Comparison of ENCODE assay signal across 23 cellular contexts in the genomic region with DNA sequence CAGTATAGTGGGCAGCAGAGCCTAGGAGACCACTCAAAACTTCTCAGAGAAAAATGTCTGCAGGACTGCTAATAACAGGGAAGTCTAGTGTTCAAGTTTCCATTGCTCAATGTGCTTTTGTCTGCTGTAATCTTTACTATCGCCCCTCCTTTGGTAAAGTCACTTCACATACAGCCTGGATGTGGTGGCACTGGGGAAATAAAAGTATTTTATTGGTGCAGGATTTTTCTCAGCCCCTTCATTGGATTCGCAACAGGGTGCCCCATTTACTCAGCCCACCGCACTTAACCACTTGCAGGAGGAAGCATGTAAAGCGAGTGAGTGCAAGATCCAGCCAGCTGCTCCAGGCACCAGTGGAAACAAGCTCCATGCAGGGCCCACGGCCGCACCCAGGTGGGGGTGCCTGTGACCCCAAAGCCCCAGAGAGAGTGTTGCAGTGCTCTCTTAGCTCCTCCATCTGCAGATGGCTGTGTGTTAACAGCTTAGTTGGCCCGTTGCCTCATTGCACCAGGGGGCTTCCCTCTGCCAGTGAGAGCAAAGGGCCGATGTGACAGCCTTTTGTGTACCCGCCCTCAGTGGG.
"Had no signal": no experiment of that assay in that cellular context is flagged by ENCODE, and none has a peak within 500 bp of the region (broad histone marks: within the 10 kb centered on the region; RNA-seq: fewer than 3 reads in every experiment).

No MANE protein-coding gene starts in this region.

- H3K4me3 Mint-ChIP-seq: IgD-negative memory B cell, T-cell had no signal

- H3K27me3 ChIP-seq: MG63 had no signal

- H3K36me3 Mint-ChIP-seq: T-cell had no signal

- H3K4me3 ChIP-seq: MG63 had no signal

- H3K27ac Mint-ChIP-seq: IgD-negative memory B cell, T-cell had no signal

- H3K4me1 Mint-ChIP-seq: IgD-negative memory B cell, T-cell had no signal

- ATAC-seq: T-cell had no signal

- H3K27me3 Mint-ChIP-seq: IgD-negative memory B cell had no signal

- H3K9me3 ChIP-seq: MG63, SK-N-SH had no signal

- H3K27ac ChIP-seq: HL-60 had no signal

- H3K36me3 ChIP-seq: MG63 had no signal

- DNase-seq: Karpas-422, KG1, MG63, NCI-H1092, NCI-H1105 treated with DMSO at 0.1 percent for 48 hours, NCI-H1417 treated with DMSO at 0.1 percent for 48 hours, NCI-H146, NCI-H1694 treated with DMSO at 0.1 percent for 48 hours, NCI-H1930, NCI-H2081, NCI-H2107, NCI-H226, NCI-H510A, NCI-H524 treated with DMSO at 0.1 percent for 48 hours, NCI-H69, NCI-H774, RPMI8226, SHP77, SK-N-SH, SW 1271, T-cell had no signal
